1 cellular context compared by ENCODE assay signal in genomic region chr1:205484985-205485967, GRCh38.
A peak's percentile ranks its signal among the peaks of the same experiment; 100 is the strongest.
TF ChIP-seq lines count a peak whose summit lies in the region.

No MANE protein-coding gene starts in this region.

TF ChIP-seq in HepG2, 621 proteins besides CTCF, POLR2A, EP300 and RAD21 (continued from another document and continues in another):
- TF ChIP-seq ZNF704 (CRISPR knock-in tag; IDR thresholded peaks at IDR 0.05; ENCODE audit: borderline replicate concordance) (0 out of 2 replicates have a peak, but pooled peaks have one; percentile 62), PATZ1 (CRISPR knock-in tag; IDR thresholded peaks at IDR 0.05) (peak; percentile 99), SMARCE1 (IDR thresholded peaks at IDR 0.05; ENCODE audit: borderline replicate concordance) (no peak), DMAP1 (CRISPR knock-in tag; IDR thresholded peaks at IDR 0.05) (0 out of 2 replicates have a peak, but pooled peaks have one; percentile 27), MED8 (CRISPR knock-in tag; IDR thresholded peaks at IDR 0.05; ENCODE audit: insufficient replicate concordance) (no peak), KLF6 (CRISPR knock-in tag; IDR thresholded peaks at IDR 0.05) (peak; percentile 56; the same call in 1 of the 2 replicates), ZNF740 (CRISPR knock-in tag; IDR thresholded peaks at IDR 0.05) (peak; percentile 51; the same call in 1 of the 2 replicates), KLF16 (CRISPR knock-in tag; IDR thresholded peaks at IDR 0.05) (peak in 1 of 2 experiments; percentile 71; a peak in 1 of 4 replicates), BCL6 (CRISPR knock-in tag; IDR thresholded peaks at IDR 0.05) (peak; percentile 63), ZNF574 (CRISPR knock-in tag; IDR thresholded peaks at IDR 0.05) (peak; percentile 68), ZNF605 (CRISPR knock-in tag; IDR thresholded peaks at IDR 0.05) (peak; percentile 61; the same call in 1 of the 2 replicates), ZNF343 (CRISPR knock-in tag; IDR thresholded peaks at IDR 0.05) (peak; percentile 50; the same call in 1 of the 2 replicates), MED1 (CRISPR knock-in tag; IDR thresholded peaks at IDR 0.05) (peak; percentile 61; the same call in 1 of the 2 replicates), TMF1 (CRISPR knock-in tag; IDR thresholded peaks at IDR 0.05; ENCODE audit: low read depth) (no peak), ZNF614 (CRISPR knock-in tag; IDR thresholded peaks at IDR 0.05; ENCODE audit: borderline replicate concordance) (peak; percentile 71; the same call in 1 of the 2 replicates), SOX13 (IDR thresholded peaks at IDR 0.05) (no peak), SOX13 (CRISPR knock-in tag; conservative IDR thresholded peaks at IDR 0.05 in 1 of 2, IDR thresholded peaks at IDR 0.05 in 1 of 2) (peak in 1 of 2 experiments; percentile 58; a peak in 1 of 4 replicates), CBX5 (CRISPR knock-in tag; IDR thresholded peaks at IDR 0.05; ENCODE audit: borderline replicate concordance) (peak; percentile 37; the same call in 1 of the 2 replicates), ZFX (CRISPR knock-in tag; IDR thresholded peaks at IDR 0.05; ENCODE audit: low read depth) (peak; percentile 87), UBTF (CRISPR knock-in tag; IDR thresholded peaks at IDR 0.05) (peak; percentile 84), MTERF4 (CRISPR knock-in tag; IDR thresholded peaks at IDR 0.05) (peak; percentile 88), ZNF24 (IDR thresholded peaks at IDR 0.05) (0 out of 2 replicates have a peak, but pooled peaks have one; percentile 14), ZSCAN31 (CRISPR knock-in tag; IDR thresholded peaks at IDR 0.05; ENCODE audit: low read depth) (peak; percentile 60; the same call in 1 of the 2 replicates), ZNF775 (CRISPR knock-in tag; IDR thresholded peaks at IDR 0.05; ENCODE audit: borderline replicate concordance) (0 out of 2 replicates have a peak, but pooled peaks have one; percentile 45), ZBTB26 (CRISPR knock-in tag; IDR thresholded peaks at IDR 0.05; ENCODE audit: borderline replicate concordance) (0 out of 2 replicates have a peak, but pooled peaks have one; percentile 33), ZBTB7A (CRISPR knock-in tag; IDR thresholded peaks at IDR 0.05) (peak; percentile 58; the same call in 1 of the 2 replicates), DRAP1 (CRISPR knock-in tag; IDR thresholded peaks at IDR 0.05) (peak; percentile 59; the same call in 1 of the 2 replicates), ERF (CRISPR knock-in tag; IDR thresholded peaks at IDR 0.05) (peak; percentile 75), SMC3 (IDR thresholded peaks at IDR 0.05; ENCODE audit: low read length) (peak; percentile 94), TCF7 (IDR thresholded peaks at IDR 0.05; ENCODE audit: low read depth) (peak; percentile 51; the same call in 1 of the 2 replicates), ZNF569 (CRISPR knock-in tag; IDR thresholded peaks at IDR 0.05; ENCODE audit: borderline replicate concordance) (no peak), ZNF572 (CRISPR knock-in tag; IDR thresholded peaks at IDR 0.05) (no peak), PLRG1 (conservative IDR thresholded peaks at IDR 0.05) (no peak), HMGXB3 (CRISPR knock-in tag; IDR thresholded peaks at IDR 0.05; ENCODE audit: borderline replicate concordance) (no peak; the same call in 1 of the 2 replicates), NFRKB (IDR thresholded peaks at IDR 0.05) (no peak), ESRRA (CRISPR knock-in tag; IDR thresholded peaks at IDR 0.05; ENCODE audit: low read depth) (no peak), HINFP (CRISPR knock-in tag; IDR thresholded peaks at IDR 0.05; ENCODE audit: low read depth) (peak; percentile 95), ZNF792 (CRISPR knock-in tag; IDR thresholded peaks at IDR 0.05) (peak; percentile 63; the same call in 1 of the 2 replicates), THAP11 (CRISPR knock-in tag; IDR thresholded peaks at IDR 0.05) (peak; percentile 66), ZNF713 (CRISPR knock-in tag; IDR thresholded peaks at IDR 0.05) (no peak), YEATS2 (CRISPR knock-in tag; IDR thresholded peaks at IDR 0.05; ENCODE audit: borderline replicate concordance) (peak; percentile 59; the same call in 1 of the 2 replicates), HNRNPLL (IDR thresholded peaks at IDR 0.05; ENCODE audit: low read depth, low read length, poor library complexity, severe bottlenecking) (no peak)
